Comparison of ENCODE assay signal across 19 cellular contexts in the genomic region with DNA sequence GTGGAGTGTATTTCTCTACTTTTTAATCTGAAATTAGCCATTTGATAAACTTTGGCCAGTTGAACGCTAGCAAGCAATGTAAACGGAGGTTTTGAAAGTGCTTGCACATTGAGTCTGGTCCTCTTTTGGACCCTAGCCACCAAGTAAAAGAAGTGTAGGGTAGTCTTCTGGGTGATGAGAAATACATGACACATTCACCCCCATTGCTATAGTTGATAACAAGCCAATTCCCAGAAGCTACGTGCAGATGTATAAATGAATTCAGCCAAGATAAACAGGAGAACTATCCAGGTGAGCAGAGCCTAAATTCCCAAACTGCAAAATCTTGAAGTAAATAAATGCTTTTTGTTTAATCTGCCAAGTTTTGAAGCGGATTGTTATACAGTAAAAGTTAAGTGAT.
DNase-seq lines count a peak whose midpoint lies in the region; ATAC-seq, FAIRE-seq and TF ChIP-seq lines count a peak whose summit lies in the region.
"Had no signal": no experiment of that assay in that cellular context is flagged by ENCODE, and none has a peak within 500 bp of the region (broad histone marks: within the 10 kb centered on the region; RNA-seq: fewer than 3 reads in every experiment).

No MANE protein-coding gene starts in this region.

- TF ChIP-seq CTCF in GM23338 (conservative IDR thresholded peaks at IDR 0.05; ENCODE audit: low read depth in 2 of 2) (no peak), RWPE2 (IDR thresholded peaks at IDR 0.05; ENCODE audit: poor library complexity, severe bottlenecking) (no peak), H1 (IDR thresholded peaks at IDR 0.05; ENCODE audit: control extremely low read depth in 1 of 3, insufficient read depth in 1 of 3, low read depth in 1 of 3, low read length in 3 of 3) (no peak), glutamatergic neuron (IDR thresholded peaks at IDR 0.05; ENCODE audit: partially characterized antibody, unreplicated experiment) (no peak)

- no peak overlapping the region for H3K4me3 ChIP-seq in GM23338
- no peak overlapping the region for H3K4me3 ChIP-seq in RWPE2 (ENCODE audit: severe bottlenecking)
- H3K4me3 ChIP-seq in H1 (ENCODE audit: extremely low read depth in 1 of 4, insufficient read depth in 2 of 4, low read depth in 3 of 4, low read length in 4 of 4), result no peak overlapping the region
- H3K4me3 ChIP-seq: BLaER1, GM12878, HAP-1 had no signal

- no peak for TF ChIP-seq POLR2A in H1 (IDR thresholded peaks at IDR 0.05; ENCODE audit: control extremely low read depth in 1 of 2, low read depth in 2 of 2, low read length in 2 of 2)

- no peak overlapping the region for H3K4me3 Mint-ChIP-seq in GM23338
- H3K4me3 Mint-ChIP-seq in glutamatergic neuron (ENCODE audit: unreplicated experiment), result no peak overlapping the region
- H3K4me3 Mint-ChIP-seq: CD14-positive monocyte; CD8-positive, alpha-beta T cell; IgD-negative memory B cell had no signal

- H3K4me1 Mint-ChIP-seq in GM23338, result peaks cover 24% of the 10 kb centered on the region
- peaks cover 8% of the 10 kb centered on the region for H3K4me1 Mint-ChIP-seq in glutamatergic neuron (ENCODE audit: low read depth, unreplicated experiment)
- H3K4me1 Mint-ChIP-seq: CD14-positive monocyte had no signal

- H3K9ac ChIP-seq in H1 (replicated peaks in 1 of 4; ENCODE audit: extremely low read depth in 1 of 4, low read depth in 3 of 4, low read length in 3 of 4), result no peak overlapping the region
- H3K9ac ChIP-seq: BLaER1 had no signal

- peak overlapping the region; percentile 65; the same call in 1 of the 2 replicates for H3K27ac Mint-ChIP-seq in GM23338
- H3K27ac Mint-ChIP-seq in glutamatergic neuron (ENCODE audit: unreplicated experiment), result peak overlapping the region; percentile 28
- H3K27ac Mint-ChIP-seq: CD14-positive monocyte; CD8-positive, alpha-beta T cell; IgD-negative memory B cell had no signal

- H2BK120ac ChIP-seq in H1 (replicated peaks; ENCODE audit: low read depth, low read length), result peak overlapping the region; percentile 92

- H4K5ac ChIP-seq in H1 (ENCODE audit: insufficient read length, low read depth, low read length), result no peak overlapping the region

- H3K4me2 ChIP-seq in GM23338 (no peak overlapping the region; the same call in 1 of the 2 replicates), H1 (ENCODE audit: insufficient read depth in 1 of 2, low read depth in 2 of 2, low read length in 2 of 2) (no peak overlapping the region)
- H3K4me2 ChIP-seq: BLaER1 had no signal

- no peak overlapping the region for H3K14ac ChIP-seq in H1 (ENCODE audit: insufficient read length)

- DNase-seq in GM23338 (ENCODE audit: low spot score), result no peak
- no peak for DNase-seq in RWPE2 (ENCODE audit: low spot score)
- DNase-seq in H1 (ENCODE audit: low read depth in 1 of 2, low spot score in 2 of 2), result no peak
- DNase-seq in glutamatergic neuron, result no peak
- DNase-seq in SIG-M5 treated with dmso at 0.1 percent for 504 hours (lab: John Stamatoyannopoulos, UW; ENCODE audit: unreplicated experiment), result no peak
- no peak for DNase-seq in UCSD-AML1 (lab: John Stamatoyannopoulos, UW; ENCODE audit: unreplicated experiment)
- DNase-seq in RKO (ENCODE audit: low spot score), result no peak
- DNase-seq in DMS79 (lab: John Stamatoyannopoulos, UW), result no peak
- DNase-seq: 8988T; Calu3; CD8-positive, alpha-beta T cell; DND-41; GOT3 had no signal

- no peak overlapping the region for H2AK5ac ChIP-seq in H1 (ENCODE audit: low read depth, low read length)

- H3K27me3 Mint-ChIP-seq in GM23338 (ENCODE audit: insufficient read depth, low read depth, poor library complexity) (peaks cover 7% of the 10 kb centered on the region), glutamatergic neuron (ENCODE audit: unreplicated experiment) (no peaks in the 10 kb centered on the region)
- H3K27me3 Mint-ChIP-seq: IgD-negative memory B cell had no signal

- H3K4me1 ChIP-seq in GM23338 (ENCODE audit: insufficient read depth), result peaks cover 18% of the 10 kb centered on the region
- H3K4me1 ChIP-seq in RWPE2 (ENCODE audit: insufficient read depth, poor library complexity, severe bottlenecking), result peaks cover 21% of the 10 kb centered on the region
- peaks cover 0 to 14% (median 5%) of the 10 kb centered on the region in 4 experiments; a peak in 6 of 7 replicates for H3K4me1 ChIP-seq in H1 (replicated peaks in 1 of 4; ENCODE audit: control insufficient read depth in 3 of 4, insufficient read depth in 4 of 4, low read length in 3 of 4)
- H3K4me1 ChIP-seq: BLaER1, HAP-1 had no signal

- no peaks in the 10 kb centered on the region for H4K20me1 ChIP-seq in GM23338 (replicated peaks; ENCODE audit: insufficient read depth)
- H4K20me1 ChIP-seq in H1 (replicated peaks in 1 of 2; ENCODE audit: control insufficient read depth in 1 of 2, insufficient read depth in 2 of 2, low read length in 2 of 2), result no peaks in the 10 kb centered on the region
- H4K20me1 ChIP-seq: BLaER1 had no signal

- TF ChIP-seq RAD21 in H1 (IDR thresholded peaks at IDR 0.05 in 1 of 2, conservative IDR thresholded peaks at IDR 0.05 in 1 of 2; ENCODE audit: low read depth in 2 of 2, low read length in 2 of 2), result no peak

- no peaks in the 10 kb centered on the region for H3F3A ChIP-seq in GM23338 (replicated peaks; ENCODE audit: low read depth)

- H3K27ac ChIP-seq in GM23338 (ENCODE audit: low read depth), result no peak overlapping the region
- H3K27ac ChIP-seq in RWPE2 (ENCODE audit: poor library complexity, severe bottlenecking), result peak overlapping the region; percentile 77
- no peak overlapping the region for H3K27ac ChIP-seq in H1 (ENCODE audit: low read depth, low read length)
- H3K27ac ChIP-seq: BLaER1 had no signal

- no peak overlapping the region for H3K23ac ChIP-seq in H1 (ENCODE audit: insufficient read length)

- H2BK15ac ChIP-seq in H1 (ENCODE audit: low read length), result no peak overlapping the region

- H3K79me1 ChIP-seq in H1 (ENCODE audit: low read depth, low read length), result no peaks in the 10 kb centered on the region

- peaks cover 15% of the 10 kb centered on the region for H3K79me2 ChIP-seq in GM23338 (replicated peaks; ENCODE audit: insufficient read depth)
- peaks cover 0 to 9% of the 10 kb centered on the region in 2 experiments; a peak in 2 of 4 replicates for H3K79me2 ChIP-seq in H1 (ENCODE audit: control insufficient read depth in 1 of 2, insufficient read depth in 2 of 2, low read length in 2 of 2)

- H3K9me2 ChIP-seq in GM23338 (ENCODE audit: insufficient read depth), result no peaks in the 10 kb centered on the region

- H4K8ac ChIP-seq in H1 (ENCODE audit: extremely low read depth, insufficient read depth, low read length), result no peak overlapping the region

- H2AFZ ChIP-seq in GM23338 (no peak overlapping the region), H1 (ENCODE audit: low read length) (no peak overlapping the region)

- TF ChIP-seq EP300 in H1 (IDR thresholded peaks at IDR 0.05; ENCODE audit: borderline replicate concordance in 1 of 2, low read depth in 2 of 2, low read length in 2 of 2), result no peak

- no peak overlapping the region for H3K56ac ChIP-seq in H1 (replicated peaks; ENCODE audit: insufficient read length, low read depth, low read length)

- FAIRE-seq in H1 (lab: Jason Lieb, UNC), result peak; percentile 13
- FAIRE-seq: GM12878, HepG2 had no signal

- ATAC-seq in GM23338, result no peak
- ATAC-seq in RWPE2 (ENCODE audit: low read depth), result peak; percentile 76
- ATAC-seq: CD8-positive, alpha-beta T cell; GM12878; HepG2 had no signal

- CTCF ChIA-PET in H1 (lab: Charles Lee; ENCODE audit: partially characterized antibody), result no interaction called here

- 95% methylated on average over 2 of the region's 4 CpGs; no CpG with 5 or more reads in 1 of the 2 experiments for WGBS in H1 (ENCODE audit: extremely low coverage in 1 of 2, insufficient coverage in 1 of 2, insufficient read length in 1 of 2, insufficient replicate concordance in 2 of 2, low coverage in 1 of 2, low lambda C conversion rate in 2 of 2, missing lambda C conversion rate in 1 of 2), 2 experiments

- no peak overlapping the region for H2BK12ac ChIP-seq in H1 (ENCODE audit: low read depth, low read length)

- H3K36me3 ChIP-seq in GM23338 (ENCODE audit: insufficient read depth) (no peaks in the 10 kb centered on the region), RWPE2 (ENCODE audit: low read depth) (no peaks in the 10 kb centered on the region), H1 (ENCODE audit: control insufficient read depth in 2 of 4, insufficient read depth in 4 of 4, low read length in 3 of 4) (no peaks in the 10 kb centered on the region)
- H3K36me3 ChIP-seq: BLaER1, HAP-1 had no signal

- H3K23me2 ChIP-seq in H1 (ENCODE audit: low read depth, low read length), result no peaks in the 10 kb centered on the region; the same call in 1 of the 2 replicates

- no peak overlapping the region; the same call in 1 of the 2 replicates for H2BK5ac ChIP-seq in H1 (ENCODE audit: low read depth, low read length)

- H3K36me3 Mint-ChIP-seq in GM23338 (ENCODE audit: low read depth) (peaks cover 22% of the 10 kb centered on the region), glutamatergic neuron (ENCODE audit: unreplicated experiment) (no peaks in the 10 kb centered on the region)
- H3K36me3 Mint-ChIP-seq: CD14-positive monocyte; CD8-positive, alpha-beta T cell; IgD-negative memory B cell had no signal

- H3K4ac ChIP-seq in H1 (replicated peaks; ENCODE audit: insufficient read length, low read depth, low read length), result no peak overlapping the region

- H3K9me3 ChIP-seq in RWPE2 (ENCODE audit: severe bottlenecking), result no peaks in the 10 kb centered on the region
- H3K9me3 ChIP-seq in H1 (ENCODE audit: insufficient read depth in 2 of 2, low read depth in 1 of 2, low read length in 1 of 2), result no peaks in the 10 kb centered on the region
- H3K9me3 ChIP-seq: BLaER1, HAP-1 had no signal

- no peak overlapping the region for H4K91ac ChIP-seq in H1 (replicated peaks; ENCODE audit: insufficient read length, low read length)

- H2BK20ac ChIP-seq in H1 (ENCODE audit: low read length), result peak overlapping the region; percentile 34; the same call in 1 of the 2 replicates

- H3K27me3 ChIP-seq in GM23338 (ENCODE audit: insufficient read depth) (no peaks in the 10 kb centered on the region), RWPE2 (ENCODE audit: insufficient read depth, poor library complexity, severe bottlenecking) (no peaks in the 10 kb centered on the region), H1 (replicated peaks in 1 of 4; ENCODE audit: control insufficient read depth in 3 of 4, extremely low read depth in 1 of 4, insufficient read depth in 3 of 4, low read length in 3 of 4) (no peaks in the 10 kb centered on the region)

- H3K9me3 Mint-ChIP-seq in GM23338 (peaks cover 7% of the 10 kb centered on the region), glutamatergic neuron (ENCODE audit: unreplicated experiment) (no peaks in the 10 kb centered on the region)

- no peak overlapping the region; the same call in 1 of the 2 replicates for H3K18ac ChIP-seq in H1 (ENCODE audit: extremely low read depth, low read length)

- POLR2A ChIA-PET in H1 (lab: Charles Lee; ENCODE audit: partially characterized antibody), result interaction anchor here (3.4 kb wide), 1 partner anchor 12 kb away, joined by 18 read pairs; no protein-coding TSS in a partner anchor

TF ChIP-seq in GM23338, 12 proteins besides CTCF, POLR2A, EP300 and RAD21 (continues in another document):
- no peak for TF ChIP-seq NANOG (IDR thresholded peaks at IDR 0.05; ENCODE audit: borderline replicate concordance)

TF ChIP-seq in H1, 55 proteins besides CTCF, POLR2A, EP300 and RAD21 (continues in another document):
- TF ChIP-seq BACH1 (IDR thresholded peaks at IDR 0.05; ENCODE audit: low read length) (no peak), NRF1 (IDR thresholded peaks at IDR 0.05; ENCODE audit: low read depth, low read length) (no peak)
